ENCODE assay signal across 21 cellular contexts in genomic region chr18:42412896-42413295, GRCh38.
A peak's percentile ranks its signal among the peaks of the same experiment; 100 is the strongest.
DNase-seq lines count a peak whose midpoint lies in the region; ATAC-seq and TF ChIP-seq lines count a peak whose summit lies in the region.
"Had no signal": no experiment of that assay in that cellular context is flagged by ENCODE, and none has a peak within 500 bp of the region (broad histone marks: within the 10 kb centered on the region; RNA-seq: fewer than 3 reads in every experiment).

No MANE protein-coding gene starts in this region.

- no peak overlapping the region for H3K4me3 Mint-ChIP-seq in activated T-helper 17 cell treated with anti-CD3 and anti-CD28 coated beads, Interleukin-2, amount 50 U/mL, for 72 hours
- H3K4me3 Mint-ChIP-seq: T-helper 1 cell treated with Interleukin-12 subunit alpha and Interleukin-12 subunit beta and Interleukin-4 antibody, amounts not matched to agents 30 μg/mL and 1 μg/mL, for 36 hours had no signal

- no CpG with 5 or more reads among the region's 2 CpGs for WGBS in mesendoderm (ENCODE audit: extremely low coverage, insufficient coverage, low lambda C conversion rate)

- no peak overlapping the region for H3K27ac Mint-ChIP-seq in activated T-helper 17 cell treated with anti-CD3 and anti-CD28 coated beads, Interleukin-2, amount 50 U/mL, for 72 hours
- H3K27ac Mint-ChIP-seq: T-helper 1 cell treated with Interleukin-12 subunit alpha and Interleukin-12 subunit beta and Interleukin-4 antibody, amounts not matched to agents 30 μg/mL and 1 μg/mL, for 36 hours had no signal

- H3K79me2 ChIP-seq in PC-3 (ENCODE audit: low read length) (no peaks in the 10 kb centered on the region), mesendoderm (ENCODE audit: control insufficient read depth, insufficient read depth, low read length) (no peaks in the 10 kb centered on the region)

- H3K4ac ChIP-seq in mesendoderm (ENCODE audit: low read depth, low read length), result no peak overlapping the region

- H3K27me3 Mint-ChIP-seq in activated T-helper 17 cell treated with anti-CD3 and anti-CD28 coated beads, Interleukin-2, amount 50 U/mL, for 72 hours, result no peaks in the 10 kb centered on the region

- no peak for TF ChIP-seq CTCF in PC-3 (conservative IDR thresholded peaks at IDR 0.05; ENCODE audit: low read depth, low read length)

- H3K4me3 ChIP-seq in PC-3 (ENCODE audit: low read length), result no peak overlapping the region
- no peak overlapping the region for H3K4me3 ChIP-seq in mesendoderm (ENCODE audit: low read length)
- H3K4me3 ChIP-seq: esophagus muscularis mucosa, K562, left ventricle myocardium inferior had no signal

- no peak overlapping the region for H4K8ac ChIP-seq in mesendoderm (ENCODE audit: low read depth, low read length)

- no peaks in the 10 kb centered on the region for H3K36me3 Mint-ChIP-seq in activated T-helper 17 cell treated with anti-CD3 and anti-CD28 coated beads, Interleukin-2, amount 50 U/mL, for 72 hours (ENCODE audit: low read depth)

- H3K9ac ChIP-seq in PC-3 (ENCODE audit: low read length), result no peak overlapping the region
- H3K9ac ChIP-seq in mesendoderm (ENCODE audit: low read length), result no peak overlapping the region

- no peak overlapping the region for H2AFZ ChIP-seq in PC-3 (ENCODE audit: low read length)

- DNase-seq in A172 (ENCODE audit: low spot score) (peak; percentile 79), PC-3 (peak; percentile 2), dermis blood vessel endothelial cell (peak; percentile 3), mesendoderm (peak; percentile 83), AG08396 (ENCODE audit: low spot score) (no peak), putamen (ENCODE audit: low spot score) (no peak)
- DNase-seq in activated CD4-positive, CD25-positive, alpha-beta regulatory T cell treated with anti-CD3 and anti-CD28 coated beads, Interleukin-2, amount 50 U/mL, for 72 hours, result no peak
- DNase-seq: activated CD4-positive, alpha-beta T cell treated with anti-CD3 and anti-CD28 coated beads, Interleukin-2, amount 50 U/mL, for 4 hours; activated CD8-positive, alpha-beta memory T cell treated with anti-CD3 and anti-CD28 coated beads, Interleukin-2, amount 50 U/mL, for 48 hours; activated gamma-delta T cell; caudate nucleus; GOT3; left ventricle myocardium inferior; MV-4-11; NCI-H1694 treated with DMSO at 0.1 percent for 48 hours; NCI-H748 treated with DMSO at 0.1 percent for 48 hours; stimulated activated CD8-positive, alpha-beta memory T cell treated with anti-CD3 and anti-CD28 coated beads, Interleukin-4, amount 100 ng/mL, for 48 hours had no signal

- H3K4me2 ChIP-seq in PC-3 (ENCODE audit: low read length) (no peak overlapping the region), mesendoderm (ENCODE audit: low read length) (no peak overlapping the region)

- H3K9me3 ChIP-seq in PC-3 (ENCODE audit: low read length), result no peaks in the 10 kb centered on the region
- H3K9me3 ChIP-seq: esophagus muscularis mucosa had no signal

- no peaks in the 10 kb centered on the region for H3K36me3 ChIP-seq in PC-3 (ENCODE audit: low read depth, low read length)
- no peaks in the 10 kb centered on the region for H3K36me3 ChIP-seq in mesendoderm (ENCODE audit: control insufficient read depth, insufficient read depth, low read length)
- H3K36me3 ChIP-seq: esophagus muscularis mucosa, left ventricle myocardium inferior had no signal

- no peak overlapping the region for H2AK5ac ChIP-seq in mesendoderm (ENCODE audit: low read length)

- no peak overlapping the region for H2BK120ac ChIP-seq in mesendoderm (ENCODE audit: low read depth, low read length)

- no peaks in the 10 kb centered on the region for H3K79me1 ChIP-seq in mesendoderm (ENCODE audit: low read length)

- no peak overlapping the region for H3K18ac ChIP-seq in mesendoderm (ENCODE audit: low read length)

- BruUV-seq in PC-3 (replicated peaks; lab: Mats Ljungman, UMichigan), result no TSS peak

- no peaks in the 10 kb centered on the region for H3K9me2 ChIP-seq in PC-3 (replicated peaks; ENCODE audit: low read length)

- H3K56ac ChIP-seq in mesendoderm (ENCODE audit: low read length), result no peak overlapping the region

- no peaks in the 10 kb centered on the region for H4K20me1 ChIP-seq in PC-3 (ENCODE audit: low read length)

- no peaks in the 10 kb centered on the region for H3K27me3 ChIP-seq in PC-3 (ENCODE audit: low read length)
- no peaks in the 10 kb centered on the region for H3K27me3 ChIP-seq in mesendoderm (ENCODE audit: insufficient read depth, low read length, poor library complexity)
- H3K27me3 ChIP-seq: esophagus muscularis mucosa had no signal

- no peaks in the 10 kb centered on the region for H3K4me1 Mint-ChIP-seq in activated T-helper 17 cell treated with anti-CD3 and anti-CD28 coated beads, Interleukin-2, amount 50 U/mL, for 72 hours

- no peak for ATAC-seq in PC-3
- no peak for ATAC-seq in activated T-helper 17 cell treated with anti-CD3 and anti-CD28 coated beads, Interleukin-2, amount 50 U/mL, for 72 hours (replicated peaks)
- ATAC-seq: K562 had no signal

- H3K9me3 Mint-ChIP-seq in activated T-helper 17 cell treated with anti-CD3 and anti-CD28 coated beads, Interleukin-2, amount 50 U/mL, for 72 hours, result peaks cover 19% of the 10 kb centered on the region

- H3F3A ChIP-seq in PC-3 (ENCODE audit: low read length, unreplicated experiment), result no peaks in the 10 kb centered on the region

- no peak overlapping the region for H2BK5ac ChIP-seq in mesendoderm (ENCODE audit: low read length)

- H3K4me1 ChIP-seq in PC-3 (ENCODE audit: insufficient read depth, low read length) (no peaks in the 10 kb centered on the region), mesendoderm (ENCODE audit: control insufficient read depth, low read depth, low read length) (no peaks in the 10 kb centered on the region)
- H3K4me1 ChIP-seq: left ventricle myocardium inferior had no signal

- no peak overlapping the region for H3K23ac ChIP-seq in mesendoderm (ENCODE audit: low read length)

- intact Hi-C loops in PC-3 (cut with micrococcal nuclease), result no loop called here

- CTCF ChIA-PET in PC-3 (lab: Charles Lee), result no interaction called here

- POLR2A ChIA-PET in PC-3 (lab: Charles Lee; ENCODE audit: unreplicated experiment), result no interaction called here

- H4K5ac ChIP-seq in mesendoderm (ENCODE audit: low read length), result no peak overlapping the region

- no peak overlapping the region for H2BK15ac ChIP-seq in mesendoderm (replicated peaks; ENCODE audit: low read depth)

- H3K27ac ChIP-seq in PC-3 (ENCODE audit: low read length), result no peak overlapping the region
- H3K27ac ChIP-seq in mesendoderm (ENCODE audit: low read depth, low read length), result no peak overlapping the region
- H3K27ac ChIP-seq: left ventricle myocardium inferior had no signal

Comparison
In these comparisons a context has a peak if more than half of its experiments do, and no peak if none do; other contexts are left out.
1. DNase-seq: peak in A172 (single experiment), PC-3 (single experiment), dermis blood vessel endothelial cell (single experiment) and mesendoderm (single experiment); none in activated CD4-positive, CD25-positive, alpha-beta regulatory T cell treated with anti-CD3 and anti-CD28 coated beads, Interleukin-2, amount 50 U/mL, for 72 hours (single experiment), AG08396 (single experiment) and putamen (single experiment).